ENCODE assay signal across 8 cellular contexts in genomic region chr2:12718662-12719399, GRCh38. TPM values are rescaled to one million over a fixed set of nuclear protein-coding genes. Genes with fewer than 3 reads are reported as not detected.
A peak's percentile ranks its signal among the peaks of the same experiment; 100 is the strongest.
DNase-seq lines count a peak whose midpoint lies in the region; ATAC-seq, FAIRE-seq and TF ChIP-seq lines count a peak whose summit lies in the region.

No MANE protein-coding gene starts in this region.

- ATAC-seq in body of pancreas = no peak

- H3K4me3 ChIP-seq in Peyer's patch (peak overlapping the region; percentile 54 to 71 (median 62)), body of pancreas (peak overlapping the region; percentile 62 to 89), lower leg skin (ENCODE audit: low read depth, poor library complexity, severe bottlenecking) (peak overlapping the region; percentile 82), subcutaneous abdominal adipose tissue (ENCODE audit: low read depth in 1 of 5, low read length in 5 of 5) (peak overlapping the region; percentile 79 to 86 (median 85))

- in situ Hi-C loops in KBM-7 (cut with MboI; ENCODE audit: low pct_unique_long_range_greater_than_20kb, low sequenced_read_pairs) = no loop called here

- H3K27ac ChIP-seq in Peyer's patch (peak overlapping the region; percentile 86 to 95 (median 89)), body of pancreas (peak overlapping the region; percentile 17 to 92 (median 88)), subcutaneous abdominal adipose tissue (ENCODE audit: low read depth, low read length) (peak overlapping the region; percentile 79)

- H3K4me1 ChIP-seq in Peyer's patch (peaks cover 0 to 8% (median 2%) of the 10 kb centered on the region in 4 donors), body of pancreas (peaks cover 43% of the 10 kb centered on the region), subcutaneous abdominal adipose tissue (ENCODE audit: control insufficient read depth in 5 of 5, insufficient read depth in 5 of 5, low read length in 5 of 5) (peaks cover 2 to 81% (median 59%) of the 10 kb centered on the region in 5 donors)

- no peak for TF ChIP-seq POLR2A in Peyer's patch (IDR thresholded peaks at IDR 0.05)
- no peak for TF ChIP-seq POLR2A in body of pancreas (IDR thresholded peaks at IDR 0.05)
- no peak for TF ChIP-seq POLR2A in lower leg skin (IDR thresholded peaks at IDR 0.05)

- DNase-seq in ELR (ENCODE audit: low read depth) (peak; percentile 48), Peyer's patch (no peak), body of pancreas (no peak), lower leg skin (ENCODE audit: low spot score in 2 of 2) (no peak), MV-4-11 (lab: John Stamatoyannopoulos, UW) (no peak), KBM-7 (no peak), D721Med (ENCODE audit: insufficient read length, low spot score) (no peak)

- H3K36me3 ChIP-seq in Peyer's patch (no peaks in the 10 kb centered on the region), body of pancreas (replicated peaks in 1 of 2; ENCODE audit: insufficient read depth in 1 of 2, low read depth in 2 of 2) (no peaks in the 10 kb centered on the region), subcutaneous abdominal adipose tissue (ENCODE audit: control insufficient read depth in 5 of 5, insufficient read depth in 5 of 5, low read length in 5 of 5) (peaks cover 0 to 6% (median 5%) of the 10 kb centered on the region in 5 donors)

- H3K9me3 ChIP-seq in Peyer's patch (no peaks in the 10 kb centered on the region), body of pancreas (no peaks in the 10 kb centered on the region), subcutaneous abdominal adipose tissue (ENCODE audit: control insufficient read depth in 5 of 5, low read length in 5 of 5) (no peaks in the 10 kb centered on the region)

- TF ChIP-seq CTCF in Peyer's patch (IDR thresholded peaks at IDR 0.05) = peak in 1 of 6 experiments; percentile 16
- no peak for TF ChIP-seq CTCF in body of pancreas (IDR thresholded peaks at IDR 0.05)
- TF ChIP-seq CTCF in lower leg skin (IDR thresholded peaks at IDR 0.05) = no peak
- TF ChIP-seq CTCF in D721Med (IDR thresholded peaks at IDR 0.05; ENCODE audit: insufficient read depth, missing control alignments) = no peak

- FAIRE-seq in D721Med (lab: Jason Lieb, UNC) = no peak

- no peaks in the 10 kb centered on the region for H3K27me3 ChIP-seq in Peyer's patch
- H3K27me3 ChIP-seq in body of pancreas = no peaks in the 10 kb centered on the region
- no peaks in the 10 kb centered on the region for H3K27me3 ChIP-seq in subcutaneous abdominal adipose tissue (ENCODE audit: control insufficient read depth in 5 of 5, insufficient read depth in 4 of 5, low read length in 5 of 5)

- H3K9ac ChIP-seq in subcutaneous abdominal adipose tissue (ENCODE audit: low read length in 5 of 5) = peak overlapping the region; percentile 48 to 88 (median 75)

- intact Hi-C loops in body of pancreas (cut with DNase I) = no loop called here
- intact Hi-C loops in lower leg skin (cut with DNase I; ENCODE audit: low total_unique reads) = loop anchor here (5.0 to 10.0 kb wide), 2 partner anchors 216 to 857 kb away; no protein-coding TSS in a partner anchor

- 9 to 19% methylated on average over 35 to 36 of the region's 36 CpGs for WGBS in body of pancreas, 2 donors
- 2 to 3% methylated on average over 33 to 36 of the region's 36 CpGs for WGBS in lower leg skin, 2 donors

RNA-seq across cellular contexts. Expression of gene TRIB2, which starts 2.1 kb away (rescaled TPM):
- 10 to 100 TPM in 3 of 4 donors, 1 to 10 TPM in 1; 6.8 to 58.6 (median 12.6) TPM for total RNA-seq in Peyer's patch
- total RNA-seq in body of pancreas = 10 to 100 TPM; 49.3 to 99.2 TPM
- 10 to 100 TPM; 26.1 to 52.5 (median 29.1) TPM for total RNA-seq in lower leg skin
